In the genomic region with DNA sequence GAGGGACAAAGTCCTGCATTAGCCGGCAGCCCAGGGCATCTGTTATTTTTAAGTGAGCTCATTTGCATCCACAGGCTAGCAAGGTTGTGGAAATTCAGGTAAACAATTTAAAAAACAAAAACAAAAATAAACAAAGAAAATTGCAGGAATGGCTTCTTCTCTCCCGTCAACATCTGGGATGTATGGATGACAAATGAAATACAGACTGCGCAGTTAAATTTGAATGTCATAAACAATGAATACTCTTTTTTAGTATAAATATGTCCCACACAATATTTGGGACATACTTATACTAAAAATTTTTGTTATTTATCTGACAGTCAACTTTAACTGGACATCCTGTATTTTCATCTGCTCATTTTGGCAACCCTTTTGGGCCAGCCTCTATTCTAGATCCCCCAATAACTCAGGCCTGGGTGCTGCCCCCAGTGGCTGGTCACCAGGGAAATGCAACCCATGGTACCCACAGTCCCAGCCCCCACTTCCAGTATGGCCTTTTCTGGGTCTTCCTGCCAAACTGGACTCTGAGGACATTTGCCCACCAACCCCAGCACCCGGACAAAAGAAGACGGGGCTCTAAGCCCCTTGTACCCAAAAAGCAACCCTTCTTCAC, we compare ENCODE assay signal across 16 cellular contexts. TPM values are rescaled to one million over a fixed set of nuclear protein-coding genes. Genes with fewer than 3 reads are reported as not detected.
DNase-seq lines count a peak whose midpoint lies in the region; ATAC-seq and TF ChIP-seq lines count a peak whose summit lies in the region.
"Had no signal": no experiment of that assay in that cellular context is flagged by ENCODE, and none has a peak within 500 bp of the region (broad histone marks: within the 10 kb centered on the region; RNA-seq: fewer than 3 reads in every experiment).

No MANE protein-coding gene starts in this region.

- no peak overlapping the region for H3K9ac ChIP-seq in KMS-11

- H4K20me1 ChIP-seq in KMS-11 (ENCODE audit: insufficient read depth) = no peaks in the 10 kb centered on the region

- no peaks in the 10 kb centered on the region for H3K36me3 Mint-ChIP-seq in activated naive CD8-positive, alpha-beta T cell treated with anti-CD3 and anti-CD28 coated beads, Interleukin-2, amount 10 ng/mL, durations not matched to agents 7 days and 5 days
- H3K36me3 Mint-ChIP-seq in activated naive CD8-positive, alpha-beta T cell treated with anti-CD3 and anti-CD28 coated beads, Interleukin-2, amount 50 U/mL, for 24 hours (ENCODE audit: low read depth) = no peaks in the 10 kb centered on the region
- H3K36me3 Mint-ChIP-seq in chondrocyte (ENCODE audit: low read depth) (no peaks in the 10 kb centered on the region), type B pancreatic cell (no peaks in the 10 kb centered on the region)

- H3K27me3 Mint-ChIP-seq in activated naive CD8-positive, alpha-beta T cell treated with anti-CD3 and anti-CD28 coated beads, Interleukin-2, amount 10 ng/mL, durations not matched to agents 7 days and 5 days = no peaks in the 10 kb centered on the region
- no peaks in the 10 kb centered on the region for H3K27me3 Mint-ChIP-seq in activated naive CD8-positive, alpha-beta T cell treated with anti-CD3 and anti-CD28 coated beads, Interleukin-2, amount 50 U/mL, for 24 hours
- peaks cover 8% of the 10 kb centered on the region for H3K27me3 Mint-ChIP-seq in chondrocyte (ENCODE audit: low read depth)
- H3K27me3 Mint-ChIP-seq in type B pancreatic cell = peaks cover 14% of the 10 kb centered on the region

- H3K4me3 ChIP-seq in KMS-11 (IDR thresholded peaks at IDR 0.05; ENCODE audit: insufficient read depth, low read depth, low read length) (no peak overlapping the region), adrenal gland (no peak overlapping the region)
- H3K4me3 ChIP-seq: tibial artery had no signal

- H2AFZ ChIP-seq in KMS-11 (ENCODE audit: low read depth) = no peak overlapping the region

- H3K4me1 Mint-ChIP-seq in activated naive CD8-positive, alpha-beta T cell treated with anti-CD3 and anti-CD28 coated beads, Interleukin-2, amount 10 ng/mL, durations not matched to agents 7 days and 5 days = peaks cover 24% of the 10 kb centered on the region
- peaks cover 33% of the 10 kb centered on the region for H3K4me1 Mint-ChIP-seq in activated naive CD8-positive, alpha-beta T cell treated with anti-CD3 and anti-CD28 coated beads, Interleukin-2, amount 50 U/mL, for 24 hours
- H3K4me1 Mint-ChIP-seq in chondrocyte (ENCODE audit: low read depth) (no peaks in the 10 kb centered on the region), type B pancreatic cell (ENCODE audit: unreplicated experiment) (no peaks in the 10 kb centered on the region)

- DNase-seq in activated naive CD8-positive, alpha-beta T cell treated with anti-CD3 and anti-CD28 coated beads, Interleukin-2, amount 10 ng/mL, durations not matched to agents 7 days and 5 days = peak; percentile 23
- no peak for DNase-seq in activated naive CD8-positive, alpha-beta T cell treated with anti-CD3 and anti-CD28 coated beads, Interleukin-2, amount 50 U/mL, for 24 hours
- DNase-seq in chondrocyte (ENCODE audit: low spot score) (peak; percentile 26), type B pancreatic cell (ENCODE audit: extremely low spot score, unreplicated experiment) (no peak), substantia nigra (lab: John Stamatoyannopoulos, UW) (no peak), adrenal gland (no peak), pons (ENCODE audit: low spot score) (no peak)
- DNase-seq: cerebellar nuclear complex, DMS79, NCI-H446 treated with DMSO at 0.1 percent for 48 hours, tibial artery had no signal

- H3K36me3 ChIP-seq in KMS-11 (ENCODE audit: insufficient read depth) (no peaks in the 10 kb centered on the region), adrenal gland (replicated peaks in 1 of 2) (no peaks in the 10 kb centered on the region)
- H3K36me3 ChIP-seq: tibial artery had no signal

- POLR2A ChIA-PET in activated naive CD8-positive, alpha-beta T cell treated with anti-CD3 and anti-CD28 coated beads, Interleukin-2, amount 10 ng/mL, durations not matched to agents 7 days and 5 days (lab: Charles Lee) = interaction anchor here (0.9 kb wide), 1 partner anchor 49 kb away, joined by 3 read pairs; no protein-coding TSS in a partner anchor

- H3K9me3 Mint-ChIP-seq in activated naive CD8-positive, alpha-beta T cell treated with anti-CD3 and anti-CD28 coated beads, Interleukin-2, amount 10 ng/mL, durations not matched to agents 7 days and 5 days = no peaks in the 10 kb centered on the region
- no peaks in the 10 kb centered on the region for H3K9me3 Mint-ChIP-seq in activated naive CD8-positive, alpha-beta T cell treated with anti-CD3 and anti-CD28 coated beads, Interleukin-2, amount 50 U/mL, for 24 hours
- H3K9me3 Mint-ChIP-seq in chondrocyte (ENCODE audit: low read depth) (no peaks in the 10 kb centered on the region), type B pancreatic cell (no peaks in the 10 kb centered on the region)

- TF ChIP-seq CTCF in KMS-11 (conservative IDR thresholded peaks at IDR 0.05; ENCODE audit: low read depth, low read length) (peak; percentile 22; the same call in 1 of the 2 replicates), chondrocyte (IDR thresholded peaks at IDR 0.05) (peak; percentile 1), type B pancreatic cell (conservative IDR thresholded peaks at IDR 0.05) (peak; percentile 47), adrenal gland (IDR thresholded peaks at IDR 0.05) (no peak)

- no peak overlapping the region for H3K27ac Mint-ChIP-seq in activated naive CD8-positive, alpha-beta T cell treated with anti-CD3 and anti-CD28 coated beads, Interleukin-2, amount 10 ng/mL, durations not matched to agents 7 days and 5 days
- no peak overlapping the region for H3K27ac Mint-ChIP-seq in activated naive CD8-positive, alpha-beta T cell treated with anti-CD3 and anti-CD28 coated beads, Interleukin-2, amount 50 U/mL, for 24 hours
- H3K27ac Mint-ChIP-seq in chondrocyte (ENCODE audit: unreplicated experiment) (no peak overlapping the region), type B pancreatic cell (no peak overlapping the region)
- H3K27ac Mint-ChIP-seq: activated naive CD4-positive, alpha-beta T cell treated with anti-CD3 and anti-CD28 coated beads for 36 hours had no signal

- WGBS in adrenal gland, 4 donors = 71 to 76% (median 74%) methylated on average over 5 of the region's 5 CpGs

- H3K4me2 ChIP-seq in KMS-11 = 0 out of 2 replicates have a peak overlapping the region, but pooled peaks have one; percentile 33

- intact Hi-C loops in adrenal gland (cut with DNase I) = no loop called here

- H3K79me2 ChIP-seq in KMS-11 (ENCODE audit: insufficient read depth, low read depth) = no peaks in the 10 kb centered on the region

- no peak overlapping the region for H3K4me3 Mint-ChIP-seq in activated naive CD8-positive, alpha-beta T cell treated with anti-CD3 and anti-CD28 coated beads, Interleukin-2, amount 10 ng/mL, durations not matched to agents 7 days and 5 days
- H3K4me3 Mint-ChIP-seq in activated naive CD8-positive, alpha-beta T cell treated with anti-CD3 and anti-CD28 coated beads, Interleukin-2, amount 50 U/mL, for 24 hours = no peak overlapping the region
- no peak overlapping the region for H3K4me3 Mint-ChIP-seq in chondrocyte (ENCODE audit: unreplicated experiment)
- H3K4me3 Mint-ChIP-seq in type B pancreatic cell = no peak overlapping the region
- H3K4me3 Mint-ChIP-seq: activated naive CD4-positive, alpha-beta T cell treated with anti-CD3 and anti-CD28 coated beads for 36 hours had no signal

- H3K4me1 ChIP-seq in KMS-11 (ENCODE audit: low read depth, poor library complexity, severe bottlenecking) (peaks cover 12% of the 10 kb centered on the region), adrenal gland (replicated peaks in 1 of 2) (no peaks in the 10 kb centered on the region)
- H3K4me1 ChIP-seq: tibial artery had no signal

- H3K27ac ChIP-seq in KMS-11 = no peak overlapping the region
- no peak overlapping the region for H3K27ac ChIP-seq in substantia nigra (ENCODE audit: low read depth, low read length, poor library complexity, severe bottlenecking)
- H3K27ac ChIP-seq in adrenal gland = no peak overlapping the region
- H3K27ac ChIP-seq: tibial artery had no signal

- ATAC-seq in activated naive CD8-positive, alpha-beta T cell treated with anti-CD3 and anti-CD28 coated beads, Interleukin-2, amount 10 ng/mL, durations not matched to agents 7 days and 5 days (ENCODE audit: low read depth) = no peak
- no peak for ATAC-seq in activated naive CD8-positive, alpha-beta T cell treated with anti-CD3 and anti-CD28 coated beads, Interleukin-2, amount 50 U/mL, for 24 hours

- no peak for TF ChIP-seq POLR2A in adrenal gland (IDR thresholded peaks at IDR 0.05)

- H3K9me3 ChIP-seq in adrenal gland (replicated peaks in 1 of 3) = no peaks in the 10 kb centered on the region
- H3K9me3 ChIP-seq: tibial artery had no signal

- H3K27me3 ChIP-seq in KMS-11 (ENCODE audit: insufficient read depth, low read depth) (no peaks in the 10 kb centered on the region), adrenal gland (no peaks in the 10 kb centered on the region)

RNA-seq across cellular contexts. Expression of gene GRM2, which starts 12.7 kb away (rescaled TPM):
- 1 to 10 TPM; 1.4 to 2.2 TPM for total RNA-seq in activated naive CD8-positive, alpha-beta T cell treated with anti-CD3 and anti-CD28 coated beads, Interleukin-2, amount 10 ng/mL, durations not matched to agents 7 days and 5 days
- total RNA-seq in chondrocyte (0.10 TPM in 2 of 3 replicates, not detected in the other), type B pancreatic cell (ENCODE audit: low replicate concordance) (0.29 and 0.58 TPM in 2 replicates), adrenal gland (under 1 TPM in 6 of 8 donors, not detected in 2; 0.04 to 0.26 (median 0.16) TPM)
- under 1 TPM in 2 of 3 donors, not detected in 1; 0.34 to 0.48 TPM for polyA plus RNA-seq in adrenal gland

RNA-seq across cellular contexts. Expression of gene TEX264, which starts 48.5 kb away (rescaled TPM):
- total RNA-seq in activated naive CD8-positive, alpha-beta T cell treated with anti-CD3 and anti-CD28 coated beads, Interleukin-2, amount 10 ng/mL, durations not matched to agents 7 days and 5 days = 10 to 100 TPM; 49.3 to 49.8 TPM
- total RNA-seq in chondrocyte (43.0 to 45.0 TPM (median 45.0 TPM) in 3 replicates), type B pancreatic cell (ENCODE audit: low replicate concordance) (43.8 and 50.0 TPM in 2 replicates), adrenal gland (100 to 1,000 TPM in 6 of 8 donors, 10 to 100 TPM in 2; 64.7 to 207 (median 138) TPM)
- 100 to 1,000 TPM; 121 to 174 (median 126) TPM for polyA plus RNA-seq in adrenal gland

RNA-seq across cellular contexts. Expression of gene IQCF6, which starts 59.5 kb away (rescaled TPM):
- not detected for total RNA-seq in activated naive CD8-positive, alpha-beta T cell treated with anti-CD3 and anti-CD28 coated beads, Interleukin-2, amount 10 ng/mL, durations not matched to agents 7 days and 5 days
- total RNA-seq in chondrocyte (not detected in 3 replicates), type B pancreatic cell (ENCODE audit: low replicate concordance) (not detected in 2 replicates), adrenal gland (not detected)
- polyA plus RNA-seq in adrenal gland = not detected
- total RNA-seq: activated CD8-positive, alpha-beta memory T cell treated with anti-CD3 and anti-CD28 coated beads for 36 hours; activated naive CD4-positive, alpha-beta T cell treated with anti-CD3 and anti-CD28 coated beads for 36 hours; esophagus mucosa; lung microvascular endothelial cell had no signal

Comparison
In these comparisons a context has a peak if more than half of its experiments do, and no peak if none do; other contexts are left out.
1. DNase-seq: peak in activated naive CD8-positive, alpha-beta T cell treated with anti-CD3 and anti-CD28 coated beads, Interleukin-2, amount 10 ng/mL, durations not matched to agents 7 days and 5 days (single experiment) and chondrocyte (single experiment); none in activated naive CD8-positive, alpha-beta T cell treated with anti-CD3 and anti-CD28 coated beads, Interleukin-2, amount 50 U/mL, for 24 hours (single experiment), type B pancreatic cell (single experiment), substantia nigra (0 of 49), adrenal gland (0 of 7) and pons (single experiment).
2. CTCF ChIP-seq: peak in KMS-11 (single experiment), chondrocyte (single experiment) and type B pancreatic cell (single experiment); none in adrenal gland (0 of 6).